1 cellular context compared by ENCODE assay signal in genomic region chr16:4675864-4676786, GRCh38.
TF ChIP-seq lines count a peak whose summit lies in the region.

No MANE protein-coding gene starts in this region.

TF ChIP-seq in H1, 55 proteins besides CTCF, POLR2A, EP300 and RAD21:
- TF ChIP-seq HDAC6 (IDR thresholded peaks at IDR 0.05; ENCODE audit: low read depth, low read length) (no peak), TBP (IDR thresholded peaks at IDR 0.05; ENCODE audit: low read depth, low read length) (no peak), BCL11A (IDR thresholded peaks at IDR 0.05; ENCODE audit: low read depth in 2 of 2, low read length in 2 of 2) (no peak), PHF8 (conservative IDR thresholded peaks at IDR 0.05; ENCODE audit: low read depth, low read length) (no peak), CTBP2 (IDR thresholded peaks at IDR 0.05; ENCODE audit: borderline replicate concordance, insufficient read depth, insufficient read length, low read length) (no peak), SP4 (IDR thresholded peaks at IDR 0.05; ENCODE audit: low read length) (no peak), POLR2AphosphoS5 (IDR thresholded peaks at IDR 0.05; ENCODE audit: low read depth, low read length) (no peak), CEBPB (IDR thresholded peaks at IDR 0.05; ENCODE audit: low read depth, low read length) (no peak), CHD2 (IDR thresholded peaks at IDR 0.05; ENCODE audit: low read length) (no peak), CHD1 (IDR thresholded peaks at IDR 0.05; ENCODE audit: low read depth, low read length) (no peak), E2F6 (IDR thresholded peaks at IDR 0.05) (no peak), KDM1A (IDR thresholded peaks at IDR 0.05; ENCODE audit: borderline replicate concordance, low read length) (no peak), SRF (IDR thresholded peaks at IDR 0.05; ENCODE audit: low read depth, low read length) (no peak), RFX5 (IDR thresholded peaks at IDR 0.05; ENCODE audit: borderline replicate concordance, low read depth, low read length) (no peak), SP1 (IDR thresholded peaks at IDR 0.05; ENCODE audit: low read depth, low read length) (no peak), NRF1 (IDR thresholded peaks at IDR 0.05; ENCODE audit: low read depth, low read length) (no peak), MAFK (IDR thresholded peaks at IDR 0.05; ENCODE audit: low read depth, low read length) (no peak)
- TF ChIP-seq, protein P1, sequence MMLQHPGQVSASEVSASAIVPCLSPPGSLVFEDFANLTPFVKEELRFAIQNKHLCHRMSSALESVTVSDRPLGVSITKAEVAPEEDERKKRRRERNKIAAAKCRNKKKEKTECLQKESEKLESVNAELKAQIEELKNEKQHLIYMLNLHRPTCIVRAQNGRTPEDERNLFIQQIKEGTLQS (IDR thresholded peaks at IDR 0.05; ENCODE audit: insufficient read depth, low read depth, low read length), result no peak
